In genomic region chr5:159332800-159333563, GRCh38 we compare ENCODE assay signal across 20 cellular contexts. TPM values are rescaled to one million over a fixed set of nuclear protein-coding genes. Genes with fewer than 3 reads are reported as not detected.
DNase-seq lines count a peak whose midpoint lies in the region; ATAC-seq and TF ChIP-seq lines count a peak whose summit lies in the region.
"Had no signal": no experiment of that assay in that cellular context is flagged by ENCODE, and none has a peak within 500 bp of the region (broad histone marks: within the 10 kb centered on the region; RNA-seq: fewer than 3 reads in every experiment).

No MANE protein-coding gene starts in this region.

- peaks cover 35% of the 10 kb centered on the region for H3K4me1 ChIP-seq in CD4-positive, alpha-beta memory T cell (ENCODE audit: insufficient read depth, low read length)
- H3K4me1 ChIP-seq in H9 (ENCODE audit: insufficient read depth, low read length), result no peaks in the 10 kb centered on the region
- H3K4me1 ChIP-seq: gastrocnemius medialis had no signal

- POLR2A ChIA-PET in CD4-positive, alpha-beta memory T cell (lab: Charles Lee; ENCODE audit: partially characterized antibody), result interaction anchor here (0.9 to 1.6 kb wide), 3 partner anchors 9 to 79 kb away, joined by 3 to 12 read pairs (median 3); no protein-coding TSS in a partner anchor

- H4K5ac ChIP-seq in H9 (ENCODE audit: insufficient read length, low read depth, low read length), result no peak overlapping the region

- no peak overlapping the region for H3T11ph ChIP-seq in H9 (ENCODE audit: low read length)

- H3K18ac ChIP-seq in H9 (ENCODE audit: insufficient read length, low read depth, low read length), result no peak overlapping the region

- H3K23ac ChIP-seq in H9 (ENCODE audit: insufficient read length, low read depth, low read length), result no peak overlapping the region

- WGBS in H9 (ENCODE audit: extremely low coverage, insufficient read length, low lambda C conversion rate), result no CpG with 5 or more reads among the region's 6 CpGs

- no peaks in the 10 kb centered on the region for H3K79me2 ChIP-seq in H9 (ENCODE audit: insufficient read depth, low read length)

- H3K4me1 Mint-ChIP-seq in CD4-positive, alpha-beta memory T cell, result peaks cover 30 to 55% (median 44%) of the 10 kb centered on the region in 4 donors
- H3K4me1 Mint-ChIP-seq in H9, result peaks cover 0 to 6% of the 10 kb centered on the region in 2 experiments; a peak in 2 of 4 replicates
- H3K4me1 Mint-ChIP-seq in activated naive CD8-positive, alpha-beta T cell treated with anti-CD3 and anti-CD28 coated beads for 36 hours, result peaks cover 25% of the 10 kb centered on the region
- peaks cover 41% of the 10 kb centered on the region for H3K4me1 Mint-ChIP-seq in activated naive CD8-positive, alpha-beta T cell treated with anti-CD3 and anti-CD28 coated beads, Interleukin-2, amount 50 U/mL, for 24 hours

- no peak overlapping the region for H4K91ac ChIP-seq in H9 (ENCODE audit: insufficient read length, low read depth, low read length)

- H2BK5ac ChIP-seq in H9 (ENCODE audit: insufficient read length, low read length), result no peak overlapping the region

- no peaks in the 10 kb centered on the region for H3K9me3 Mint-ChIP-seq in CD4-positive, alpha-beta memory T cell
- no peaks in the 10 kb centered on the region; a peak in 1 of 5 replicates for H3K9me3 Mint-ChIP-seq in H9
- H3K9me3 Mint-ChIP-seq in activated naive CD8-positive, alpha-beta T cell treated with anti-CD3 and anti-CD28 coated beads for 36 hours, result peaks cover 2% of the 10 kb centered on the region
- no peaks in the 10 kb centered on the region for H3K9me3 Mint-ChIP-seq in activated naive CD8-positive, alpha-beta T cell treated with anti-CD3 and anti-CD28 coated beads, Interleukin-2, amount 50 U/mL, for 24 hours
- H3K9me3 Mint-ChIP-seq: activated naive CD4-positive, alpha-beta T cell treated with anti-CD3 and anti-CD28 coated beads, Interleukin-2, amount 50 U/mL, for 72 hours; immature natural killer cell; WTC11 had no signal

- intact Hi-C loops in CD4-positive, alpha-beta memory T cell (cut with micrococcal nuclease), result loop anchor here (5.0 kb wide), 1 partner anchor 94 kb away; no protein-coding TSS in a partner anchor

- H2AK5ac ChIP-seq in H9 (ENCODE audit: insufficient read length, low read length), result no peak overlapping the region

- H3K9ac ChIP-seq in H9 (ENCODE audit: extremely low read depth, insufficient read length, low read length), result no peak overlapping the region

- H3K27ac Mint-ChIP-seq in CD4-positive, alpha-beta memory T cell, result peak overlapping the region in 5 of 7 donors; percentile 11 to 74 (median 53)
- H3K27ac Mint-ChIP-seq in H9, result no peak overlapping the region
- H3K27ac Mint-ChIP-seq in activated naive CD8-positive, alpha-beta T cell treated with anti-CD3 and anti-CD28 coated beads for 36 hours, result no peak overlapping the region
- H3K27ac Mint-ChIP-seq in activated naive CD8-positive, alpha-beta T cell treated with anti-CD3 and anti-CD28 coated beads, Interleukin-2, amount 50 U/mL, for 24 hours, result no peak overlapping the region
- H3K27ac Mint-ChIP-seq: activated naive CD4-positive, alpha-beta T cell treated with anti-CD3 and anti-CD28 coated beads, Interleukin-2, amount 50 U/mL, for 72 hours; immature natural killer cell; WTC11 had no signal

- H3K9me3 ChIP-seq in CD4-positive, alpha-beta memory T cell (ENCODE audit: control insufficient read depth in 1 of 2, low read length in 2 of 2), result no peaks in the 10 kb centered on the region
- H3K9me3 ChIP-seq in H9 (ENCODE audit: control insufficient read depth, low read depth, low read length), result no peaks in the 10 kb centered on the region
- H3K9me3 ChIP-seq: gastrocnemius medialis, ovary had no signal

- no peak overlapping the region for H3K4ac ChIP-seq in H9 (ENCODE audit: low read depth, low read length)

- CTCF ChIA-PET in CD4-positive, alpha-beta memory T cell (lab: Charles Lee; ENCODE audit: partially characterized antibody), result interaction anchor here (0.6 to 4.3 kb wide), 14 partner anchors 8 to 654 kb away, joined by 3 to 30 read pairs (median 4); no protein-coding TSS in a partner anchor

- H3K4me3 ChIP-seq in CD4-positive, alpha-beta memory T cell (ENCODE audit: low read length in 2 of 2), result no peak overlapping the region
- H3K4me3 ChIP-seq: gastrocnemius medialis, ovary had no signal

- no peak overlapping the region for H3K4me2 ChIP-seq in H9 (ENCODE audit: insufficient read depth, insufficient read length, low read length)

- H3K36me3 Mint-ChIP-seq in CD4-positive, alpha-beta memory T cell, result no peaks in the 10 kb centered on the region
- no peaks in the 10 kb centered on the region for H3K36me3 Mint-ChIP-seq in H9 (ENCODE audit: insufficient read depth in 1 of 3, low read depth in 3 of 3)
- no peaks in the 10 kb centered on the region for H3K36me3 Mint-ChIP-seq in activated naive CD8-positive, alpha-beta T cell treated with anti-CD3 and anti-CD28 coated beads for 36 hours
- H3K36me3 Mint-ChIP-seq in activated naive CD8-positive, alpha-beta T cell treated with anti-CD3 and anti-CD28 coated beads, Interleukin-2, amount 50 U/mL, for 24 hours (ENCODE audit: low read depth), result no peaks in the 10 kb centered on the region
- H3K36me3 Mint-ChIP-seq: activated naive CD4-positive, alpha-beta T cell treated with anti-CD3 and anti-CD28 coated beads, Interleukin-2, amount 50 U/mL, for 72 hours; immature natural killer cell; WTC11 had no signal

- no peak overlapping the region for H2BK12ac ChIP-seq in H9 (ENCODE audit: insufficient read length, low read depth, low read length)

- H3K27ac ChIP-seq in CD4-positive, alpha-beta memory T cell (ENCODE audit: low read depth, low read length), result no peak overlapping the region
- H3K27ac ChIP-seq in H9 (ENCODE audit: insufficient read length, low read depth, low read length), result no peak overlapping the region
- H3K27ac ChIP-seq: gastrocnemius medialis, ovary had no signal

- peak overlapping the region in 4 of 8 donors; percentile 9 to 21 (median 12) for H3K4me3 Mint-ChIP-seq in CD4-positive, alpha-beta memory T cell
- H3K4me3 Mint-ChIP-seq in H9, result no peak overlapping the region
- H3K4me3 Mint-ChIP-seq in activated naive CD8-positive, alpha-beta T cell treated with anti-CD3 and anti-CD28 coated beads for 36 hours, result no peak overlapping the region
- no peak overlapping the region for H3K4me3 Mint-ChIP-seq in activated naive CD8-positive, alpha-beta T cell treated with anti-CD3 and anti-CD28 coated beads, Interleukin-2, amount 50 U/mL, for 24 hours

- H3K79me1 ChIP-seq in H9 (ENCODE audit: insufficient read depth, low read depth, low read length, poor library complexity, severe bottlenecking), result no peaks in the 10 kb centered on the region

- H4K8ac ChIP-seq in H9 (replicated peaks; ENCODE audit: insufficient read length, low read depth, low read length), result no peak overlapping the region

- peak; percentile 43 for ATAC-seq in GM19463 (IDR thresholded peaks at IDR 0.05; ENCODE audit: unreplicated experiment)
- ATAC-seq in activated naive CD8-positive, alpha-beta T cell treated with anti-CD3 and anti-CD28 coated beads, Interleukin-2, amount 50 U/mL, for 24 hours, result no peak
- ATAC-seq: activated naive CD4-positive, alpha-beta T cell treated with anti-CD3 and anti-CD28 coated beads, Interleukin-2, amount 50 U/mL, for 72 hours; gastrocnemius medialis; HCT116; SK-N-SH treated with all-trans-retinoic acid at 6 μM for 48 hours; WTC11 had no signal

- no peak overlapping the region for H2BK120ac ChIP-seq in H9 (ENCODE audit: low read depth, low read length, poor library complexity, severe bottlenecking)

- H3K36me3 ChIP-seq in CD4-positive, alpha-beta memory T cell (ENCODE audit: insufficient read depth, low read length), result no peaks in the 10 kb centered on the region
- H3K36me3 ChIP-seq: gastrocnemius medialis, ovary had no signal

- no peak overlapping the region for H3K14ac ChIP-seq in H9 (ENCODE audit: insufficient read depth, low read length)

- TF ChIP-seq CTCF in H9 (conservative IDR thresholded peaks at IDR 0.05), result no peak

- no peaks in the 10 kb centered on the region for H4K20me1 ChIP-seq in H9 (ENCODE audit: control insufficient read depth, insufficient read depth, insufficient read length)

- no peaks in the 10 kb centered on the region for H3K27me3 ChIP-seq in CD4-positive, alpha-beta memory T cell (ENCODE audit: insufficient read depth, low read length)
- no peaks in the 10 kb centered on the region for H3K27me3 ChIP-seq in H9 (ENCODE audit: insufficient read depth, low read length)
- H3K27me3 ChIP-seq: ovary had no signal

- DNase-seq in CD4-positive, alpha-beta memory T cell, result no peak
- DNase-seq in NAMALWA (ENCODE audit: low spot score), result peak; percentile 51
- DNase-seq in medulla oblongata (ENCODE audit: extremely low spot score), result peak; percentile 60
- DNase-seq in H9, result no peak
- DNase-seq in activated naive CD8-positive, alpha-beta T cell treated with anti-CD3 and anti-CD28 coated beads for 36 hours, result no peak
- no peak for DNase-seq in COR-L47 (lab: John Stamatoyannopoulos, UW)
- no peak for DNase-seq in activated naive CD8-positive, alpha-beta T cell treated with anti-CD3 and anti-CD28 coated beads, Interleukin-2, amount 50 U/mL, for 24 hours
- DNase-seq: central memory CD4-positive, alpha-beta T cell; DMS53; gastrocnemius medialis; immature natural killer cell; MM.1S; ovary had no signal

- peaks cover 5% of the 10 kb centered on the region for H3K23me2 ChIP-seq in H9 (ENCODE audit: insufficient read length, low read depth, low read length, poor library complexity, severe bottlenecking)

- H2AFZ ChIP-seq in H9 (ENCODE audit: low read length), result no peak overlapping the region

- H2BK20ac ChIP-seq in H9 (ENCODE audit: low read depth, low read length, poor library complexity, severe bottlenecking), result no peak overlapping the region

- no peak overlapping the region for H2BK15ac ChIP-seq in H9 (ENCODE audit: low read depth, low read length)

- H3K56ac ChIP-seq in H9 (ENCODE audit: insufficient read length, low read depth, low read length), result no peak overlapping the region

- no peaks in the 10 kb centered on the region for H3K27me3 Mint-ChIP-seq in CD4-positive, alpha-beta memory T cell
- peaks cover 17% of the 10 kb centered on the region for H3K27me3 Mint-ChIP-seq in H9 (ENCODE audit: low read depth)
- H3K27me3 Mint-ChIP-seq in activated naive CD8-positive, alpha-beta T cell treated with anti-CD3 and anti-CD28 coated beads for 36 hours, result peaks cover 3% of the 10 kb centered on the region
- peaks cover 5% of the 10 kb centered on the region for H3K27me3 Mint-ChIP-seq in activated naive CD8-positive, alpha-beta T cell treated with anti-CD3 and anti-CD28 coated beads, Interleukin-2, amount 50 U/mL, for 24 hours

RNA-seq across cellular contexts. Expression of gene IL12B, which starts 2.7 kb away (rescaled TPM):
- total RNA-seq in CD4-positive, alpha-beta memory T cell, result not detected
- polyA plus RNA-seq in CD4-positive, alpha-beta memory T cell, result not detected
- total RNA-seq in H9 (2021), result not detected in 2 replicates
- total RNA-seq in activated naive CD8-positive, alpha-beta T cell treated with anti-CD3 and anti-CD28 coated beads for 36 hours, result not detected
- total RNA-seq: gastrocnemius medialis, HT-29, ovary, temporal lobe, WTC11 had no signal
- polyA plus RNA-seq: immature natural killer cell, ovary had no signal

Comparison
In these comparisons a context has a peak if more than half of its experiments do, and no peak if none do; other contexts are left out.
1. DNase-seq: peak in NAMALWA (single experiment) and medulla oblongata (single experiment); none in CD4-positive, alpha-beta memory T cell (0 of 5), H9 (single experiment), activated naive CD8-positive, alpha-beta T cell treated with anti-CD3 and anti-CD28 coated beads for 36 hours (single experiment), COR-L47 (single experiment) and activated naive CD8-positive, alpha-beta T cell treated with anti-CD3 and anti-CD28 coated beads, Interleukin-2, amount 50 U/mL, for 24 hours (single experiment).
2. H3K27ac Mint-ChIP-seq: peak in CD4-positive, alpha-beta memory T cell (5 of 7); none in H9 (0 of 3), activated naive CD8-positive, alpha-beta T cell treated with anti-CD3 and anti-CD28 coated beads for 36 hours (single experiment) and activated naive CD8-positive, alpha-beta T cell treated with anti-CD3 and anti-CD28 coated beads, Interleukin-2, amount 50 U/mL, for 24 hours (single experiment).